Comparison of ENCODE assay signal across 9 cellular contexts in the genomic region with DNA sequence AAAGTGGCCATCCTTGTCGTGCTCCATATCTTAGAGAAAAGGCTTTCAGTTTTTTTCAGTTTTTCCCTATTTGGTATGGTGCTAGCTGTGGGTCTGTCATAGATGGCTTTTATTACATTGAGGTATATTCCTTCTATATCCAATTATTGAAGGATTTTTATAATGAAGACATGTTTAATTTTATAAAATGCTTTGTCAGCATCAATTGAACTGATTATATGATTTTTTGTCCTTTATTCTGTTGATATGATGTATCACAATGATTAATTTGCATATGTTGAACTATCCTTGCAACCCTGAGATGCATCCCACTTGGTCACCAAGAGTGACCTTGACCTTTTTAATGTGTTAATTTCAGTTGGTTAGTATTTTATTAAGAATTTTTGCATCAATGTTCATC. TPM values are rescaled to one million over a fixed set of nuclear protein-coding genes. Genes with fewer than 3 reads are reported as not detected.
"Had no signal": no experiment of that assay in that cellular context is flagged by ENCODE, and none has a peak within 500 bp of the region (broad histone marks: within the 10 kb centered on the region; RNA-seq: fewer than 3 reads in every experiment).

No MANE protein-coding gene starts in this region.

- DNase-seq: GDM1, GF-D8 had no signal

- ATAC-seq: GM12878 had no signal

- H3K4me3 ChIP-seq: GM12878 had no signal

- FAIRE-seq: G401.6, GM12878, GM12891, GM12892, GM18507, GM19239 had no signal

RNA-seq across cellular contexts. Expression of a gene that starts 55.1 kb away (rescaled TPM):
- total RNA-seq: G401, GM12878 had no signal
- polyA plus RNA-seq: GM12878 had no signal
